ENCODE assay signal across 1 cellular context in the genomic region with DNA sequence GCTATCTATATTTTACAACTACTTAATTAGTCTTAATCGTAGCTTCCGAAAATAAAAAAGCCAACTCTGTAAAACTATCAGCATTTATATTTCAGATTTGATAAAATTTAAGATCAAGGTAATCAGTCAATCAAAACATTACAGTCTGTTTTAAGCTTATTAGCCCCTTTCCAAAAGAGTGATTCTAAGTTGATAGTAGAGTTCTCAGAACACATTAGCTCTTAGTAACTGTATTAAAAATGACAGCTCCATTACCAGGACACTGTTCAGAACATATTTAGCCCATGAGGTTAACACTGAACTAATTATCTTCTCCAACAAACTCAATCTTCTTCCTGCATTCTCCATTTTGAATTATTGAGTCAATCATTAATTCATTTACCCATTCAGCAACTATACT.
TF ChIP-seq lines count a peak whose summit lies in the region.

No MANE protein-coding gene starts in this region.

TF ChIP-seq in SK-N-SH treated with all-trans-retinoic acid at 6 μM for 48 hours, 23 proteins besides CTCF, POLR2A, EP300 and RAD21 (continued from another document):
- TF ChIP-seq, protein P1, sequence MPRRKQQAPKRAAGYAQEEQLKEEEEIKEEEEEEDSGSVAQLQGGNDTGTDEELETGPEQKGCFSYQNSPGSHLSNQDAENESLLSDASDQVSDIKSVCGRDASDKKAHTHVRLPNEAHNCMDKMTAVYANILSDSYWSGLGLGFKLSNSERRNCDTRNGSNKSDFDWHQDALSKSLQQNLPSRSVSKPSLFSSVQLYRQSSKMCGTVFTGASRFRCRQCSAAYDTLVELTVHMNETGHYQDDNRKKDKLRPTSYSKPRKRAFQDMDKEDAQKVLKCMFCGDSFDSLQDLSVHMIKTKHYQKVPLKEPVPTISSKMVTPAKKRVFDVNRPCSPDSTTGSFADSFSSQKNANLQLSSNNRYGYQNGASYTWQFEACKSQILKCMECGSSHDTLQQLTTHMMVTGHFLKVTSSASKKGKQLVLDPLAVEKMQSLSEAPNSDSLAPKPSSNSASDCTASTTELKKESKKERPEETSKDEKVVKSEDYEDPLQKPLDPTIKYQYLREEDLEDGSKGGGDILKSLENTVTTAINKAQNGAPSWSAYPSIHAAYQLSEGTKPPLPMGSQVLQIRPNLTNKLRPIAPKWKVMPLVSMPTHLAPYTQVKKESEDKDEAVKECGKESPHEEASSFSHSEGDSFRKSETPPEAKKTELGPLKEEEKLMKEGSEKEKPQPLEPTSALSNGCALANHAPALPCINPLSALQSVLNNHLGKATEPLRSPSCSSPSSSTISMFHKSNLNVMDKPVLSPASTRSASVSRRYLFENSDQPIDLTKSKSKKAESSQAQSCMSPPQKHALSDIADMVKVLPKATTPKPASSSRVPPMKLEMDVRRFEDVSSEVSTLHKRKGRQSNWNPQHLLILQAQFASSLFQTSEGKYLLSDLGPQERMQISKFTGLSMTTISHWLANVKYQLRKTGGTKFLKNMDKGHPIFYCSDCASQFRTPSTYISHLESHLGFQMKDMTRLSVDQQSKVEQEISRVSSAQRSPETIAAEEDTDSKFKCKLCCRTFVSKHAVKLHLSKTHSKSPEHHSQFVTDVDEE (CRISPR knock-in tag; IDR thresholded peaks at IDR 0.05) = peak; percentile 21; the same call in 1 of the 2 replicates
- TF ChIP-seq ZFP30 (CRISPR knock-in tag; IDR thresholded peaks at IDR 0.05) = no peak
